ENCODE assay signal across 8 cellular contexts in genomic region chr11:449889-450808, GRCh38. TPM values are rescaled to one million over a fixed set of nuclear protein-coding genes. Genes with fewer than 3 reads are reported as not detected.
A peak's percentile ranks its signal among the peaks of the same experiment; 100 is the strongest.
DNase-seq lines count a peak whose midpoint lies in the region; ATAC-seq and TF ChIP-seq lines count a peak whose summit lies in the region.

Gene PTDSS2, plus strand, starts transcription at chr11:450279. Its CDS starts 177 bp downstream, at chr11:450456.

- peak within 1 kb of the TSS; percentile 77 for H3K4me2 ChIP-seq in OCI-LY1 (ENCODE audit: low read length)

- peak within 1 kb of the TSS; percentile 81 for H3K4me3 Mint-ChIP-seq in Calu3 (ENCODE audit: low read depth, unreplicated experiment)

- no peaks in the 10 kb centered on the region for H3K9me2 ChIP-seq in OCI-LY1 (ENCODE audit: low read depth, low read length)

- H3K4me3 ChIP-seq in HUES64 (ENCODE audit: low read length) (peak within 1 kb of the TSS; percentile 86), OCI-LY1 (ENCODE audit: low read depth, low read length, poor library complexity, severe bottlenecking) (peak within 1 kb of the TSS; percentile 74), mononuclear cell (ENCODE audit: low read length) (peak within 1 kb of the TSS; percentile 87)

- CTCF ChIA-PET in Calu3 (lab: Charles Lee): interaction anchor here (0.6 to 0.7 kb wide), 3 partner anchors 19 to 139 kb away, joined by 3 to 4 read pairs (median 3); no protein-coding TSS in a partner anchor

- peak; percentile 76 for ATAC-seq in GM21447 (IDR thresholded peaks at IDR 0.05; ENCODE audit: unreplicated experiment)

- H3K4me1 Mint-ChIP-seq in Calu3 (ENCODE audit: low read depth, unreplicated experiment): peaks cover 18% of the 10 kb centered on the region

- BruUV-seq in Calu3 (replicated peaks; lab: Mats Ljungman, UMichigan): no TSS peak

- no peaks in the 10 kb centered on the region for H3F3A ChIP-seq in OCI-LY1 (ENCODE audit: insufficient read depth, low read length)

- H2AFZ ChIP-seq in OCI-LY1 (ENCODE audit: low read length): no peak within 1 kb of the TSS

- no peaks in the 10 kb centered on the region for H3K9me3 ChIP-seq in HUES64 (ENCODE audit: insufficient read depth, low read depth, low read length)
- no peaks in the 10 kb centered on the region for H3K9me3 ChIP-seq in OCI-LY1 (ENCODE audit: low read length)
- H3K9me3 ChIP-seq in mononuclear cell (ENCODE audit: low read depth, low read length): no peaks in the 10 kb centered on the region

- H3K9me3 Mint-ChIP-seq in Calu3 (ENCODE audit: low read depth, unreplicated experiment): no peaks in the 10 kb centered on the region

- H3K36me3 ChIP-seq in HUES64 (ENCODE audit: insufficient read depth, low read length): peaks cover 23% of the 10 kb centered on the region
- H3K36me3 ChIP-seq in OCI-LY1 (ENCODE audit: insufficient read depth, low read length): peaks cover 8% of the 10 kb centered on the region

- intact Hi-C loops in Calu3 (cut with micrococcal nuclease; ENCODE audit: unreplicated experiment): no loop called here

- no peaks in the 10 kb centered on the region for H4K20me1 ChIP-seq in OCI-LY1 (ENCODE audit: insufficient read depth, low read length)

- peaks cover 6% of the 10 kb centered on the region; the same call in 1 of the 2 replicates for H3K4me1 ChIP-seq in HUES64 (ENCODE audit: insufficient read depth, low read length)
- peaks cover 24% of the 10 kb centered on the region for H3K4me1 ChIP-seq in OCI-LY1 (ENCODE audit: insufficient read depth, low read length, severe bottlenecking)
- peaks cover 35% of the 10 kb centered on the region for H3K4me1 ChIP-seq in mononuclear cell (ENCODE audit: insufficient read depth, low read length)

- H3K79me2 ChIP-seq in OCI-LY1 (ENCODE audit: insufficient read depth, low read length): no peaks in the 10 kb centered on the region

- H3K9ac ChIP-seq in HUES64 (ENCODE audit: low read depth, low read length) (peak within 1 kb of the TSS; percentile 78), OCI-LY1 (ENCODE audit: low read length) (peak within 1 kb of the TSS; percentile 69)

- DNase-seq in Calu3 (peak; percentile 94), epidermal melanocyte (ENCODE audit: insufficient read length, low spot score) (peak; percentile 90)
- peak; percentile 95 for DNase-seq in activated CD8-positive, alpha-beta memory T cell treated with anti-CD3 and anti-CD28 coated beads, Interleukin-2, amount 50 U/mL, for 4 hours
- DNase-seq in stimulated activated CD8-positive, alpha-beta memory T cell treated with anti-CD3 and anti-CD28 coated beads, Interleukin-4, amount 100 ng/mL, for 1 hour (ENCODE audit: low read depth in 2 of 2, low spot score in 1 of 2): peak; percentile 89

- H3K27ac ChIP-seq in HUES64 (ENCODE audit: low read depth, low read length): peak within 1 kb of the TSS; percentile 85
- H3K27ac ChIP-seq in OCI-LY1 (ENCODE audit: low read depth, low read length, poor library complexity, severe bottlenecking): peak within 1 kb of the TSS; percentile 78

- H3K27me3 Mint-ChIP-seq in Calu3 (ENCODE audit: unreplicated experiment): no peaks in the 10 kb centered on the region

- TF ChIP-seq CTCF in Calu3 (IDR thresholded peaks at IDR 0.05; ENCODE audit: unreplicated experiment) (no peak), OCI-LY1 (IDR thresholded peaks at IDR 0.05; ENCODE audit: low read length) (no peak)

- no peaks in the 10 kb centered on the region for H3K27me3 ChIP-seq in HUES64 (ENCODE audit: insufficient read depth, low read length)
- H3K27me3 ChIP-seq in OCI-LY1 (ENCODE audit: insufficient read depth, low read length): no peaks in the 10 kb centered on the region
- no peaks in the 10 kb centered on the region for H3K27me3 ChIP-seq in mononuclear cell (ENCODE audit: insufficient read depth, low read length)

- WGBS in HUES64: 1% methylated on average over 108 of the region's 108 CpGs

- peaks cover 43% of the 10 kb centered on the region for H3K36me3 Mint-ChIP-seq in Calu3 (ENCODE audit: insufficient read depth, unreplicated experiment)

- H3K27ac Mint-ChIP-seq in Calu3 (ENCODE audit: unreplicated experiment): peak within 1 kb of the TSS; percentile 75

RNA-seq across cellular contexts. Expression of gene PTDSS2, which starts in this region (rescaled TPM):
- 25.1 and 30.4 TPM in 2 replicates for total RNA-seq in Calu3 (2022)
- polyA plus RNA-seq in HUES64 (2013, experiment 1 of 2): 25.7 TPM
- polyA plus RNA-seq in HUES64 (2013, experiment 2 of 2): 24.5 TPM
- 8.8 TPM for total RNA-seq in mononuclear cell

Comparison
In these comparisons a context has a peak if more than half of its experiments do, and no peak if none do; other contexts are left out.
1. Peak in every context shown above with its lines: DNase-seq, ATAC-seq, H3K4me3 ChIP-seq and H3K27ac ChIP-seq.